ENCODE assay signal across 20 cellular contexts in genomic region chr11:21564813-21565212, GRCh38.
DNase-seq lines count a peak whose midpoint lies in the region; ATAC-seq, FAIRE-seq and TF ChIP-seq lines count a peak whose summit lies in the region.
"Had no signal": no experiment of that assay in that cellular context is flagged by ENCODE, and none has a peak within 500 bp of the region (broad histone marks: within the 10 kb centered on the region; RNA-seq: fewer than 3 reads in every experiment).

No MANE protein-coding gene starts in this region.

- 57% methylated on average over 1 of the region's 1 CpG for WGBS in A549 (ENCODE audit: missing lambda C conversion rate)

- H3K4me2 ChIP-seq in A549 = peak overlapping the region; percentile 35; the same call in 2 of the 3 replicates

- H3K27ac ChIP-seq in A549 = peak overlapping the region; percentile 13 to 24; a peak in 3 of 6 replicates
- H3K27ac ChIP-seq: 22Rv1 had no signal

- no peaks in the 10 kb centered on the region for H3K36me3 Mint-ChIP-seq in chondrocyte (ENCODE audit: low read depth)
- no peaks in the 10 kb centered on the region for H3K36me3 Mint-ChIP-seq in immature natural killer cell
- H3K36me3 Mint-ChIP-seq: IgD-negative memory B cell had no signal

- ATAC-seq in A549 (peak in 1 of 2 experiments; percentile 37; a peak in 1 of 6 replicates), GM19395 (IDR thresholded peaks at IDR 0.05; ENCODE audit: unreplicated experiment) (no peak), GM19023 (IDR thresholded peaks at IDR 0.05; ENCODE audit: unreplicated experiment) (no peak)
- no peak for ATAC-seq in stimulated activated naive CD8-positive, alpha-beta T cell treated with anti-CD3 and anti-CD28 coated beads, Interleukin-15, Interleukin-2, amounts not matched to agents 100 U/mL and 50 U/mL, for 24 hours
- ATAC-seq: PC-3 had no signal

- no peaks in the 10 kb centered on the region for H3K27me3 Mint-ChIP-seq in chondrocyte (ENCODE audit: low read depth)
- H3K27me3 Mint-ChIP-seq in immature natural killer cell (ENCODE audit: low read depth in 3 of 3) = peaks cover 0 to 2% (median 0%) of the 10 kb centered on the region in 3 donors
- H3K27me3 Mint-ChIP-seq: IgD-negative memory B cell had no signal

- 0 out of 3 replicates have a peak, but pooled peaks cover 3% of the 10 kb centered on the region for H3K9me3 ChIP-seq in A549

- no peak for TF ChIP-seq RAD21 in A549 (conservative IDR thresholded peaks at IDR 0.05 in 1 of 2, IDR thresholded peaks at IDR 0.05 in 1 of 2)

- DNase-seq in A549 (ENCODE audit: low read depth in 1 of 2, low spot score in 1 of 2) (peak in 1 of 2 experiments; percentile 42), M059J (ENCODE audit: low read depth) (peak; percentile 2), chondrocyte (ENCODE audit: low spot score) (no peak), kidney tubule cell (ENCODE audit: low spot score) (peak; percentile 37), immature natural killer cell (no peak)
- no peak for DNase-seq in stimulated activated naive CD8-positive, alpha-beta T cell treated with anti-CD3 and anti-CD28 coated beads, Interleukin-15, Interleukin-2, amounts not matched to agents 100 U/mL and 50 U/mL, for 24 hours
- DNase-seq: C1 segment of cervical spinal cord; GF-D8; NCI-H187; NCI-H226; NCI-H69; NK-92 treated with Interleukin-12 subunit alpha and Interleukin-12 subunit beta, amount 100 ng/mL, for 24 hours; PC-3 had no signal

- peaks cover 4% of the 10 kb centered on the region for H3K9me3 Mint-ChIP-seq in chondrocyte (ENCODE audit: low read depth)
- peaks cover 0 to 37% (median 8%) of the 10 kb centered on the region in 6 donors for H3K9me3 Mint-ChIP-seq in immature natural killer cell

- TF ChIP-seq EP300 in A549 (IDR thresholded peaks at IDR 0.05) = no peak

- peaks cover 35% of the 10 kb centered on the region for H3K4me1 Mint-ChIP-seq in chondrocyte (ENCODE audit: low read depth)
- no peaks in the 10 kb centered on the region for H3K4me1 Mint-ChIP-seq in immature natural killer cell
- H3K4me1 Mint-ChIP-seq: IgD-negative memory B cell had no signal

- H3K4me3 Mint-ChIP-seq in chondrocyte (ENCODE audit: unreplicated experiment) (no peak overlapping the region), immature natural killer cell (no peak overlapping the region)
- H3K4me3 Mint-ChIP-seq: IgD-negative memory B cell had no signal

- CTCF ChIA-PET in A549 (lab: Yijun Ruan, JAX) = no interaction called here

- TF ChIP-seq CTCF in A549 (IDR thresholded peaks at IDR 0.05) = no peak
- no peak for TF ChIP-seq CTCF in chondrocyte (IDR thresholded peaks at IDR 0.05)

- FAIRE-seq in A549 (lab: Jason Lieb, UNC) = no peak
- FAIRE-seq: GM12891, GM18507, H1 had no signal

- POLR2A ChIA-PET in A549 (lab: Yijun Ruan, JAX) = no interaction called here

- peaks cover 52% of the 10 kb centered on the region for H3K4me1 ChIP-seq in A549

- H3K4me3 ChIP-seq in A549 = no peak overlapping the region

- peak overlapping the region; percentile 6 for H3K27ac Mint-ChIP-seq in chondrocyte (ENCODE audit: unreplicated experiment)
- no peak overlapping the region for H3K27ac Mint-ChIP-seq in immature natural killer cell
- H3K27ac Mint-ChIP-seq: IgD-negative memory B cell had no signal

- TF ChIP-seq POLR2A in A549 (IDR thresholded peaks at IDR 0.05; ENCODE audit: low read length) = no peak

TF ChIP-seq in A549, 52 proteins besides CTCF, POLR2A, EP300 and RAD21:
- TF ChIP-seq HDAC2 (IDR thresholded peaks at IDR 0.05) = no peak
- TF ChIP-seq HOXB13 (CRISPR knock-in tag; IDR thresholded peaks at IDR 0.05; ENCODE audit: low read depth) = no peak
- no peak for TF ChIP-seq REST (IDR thresholded peaks at IDR 0.05)
- TF ChIP-seq JUN (IDR thresholded peaks at IDR 0.05) = no peak
- no peak for TF ChIP-seq PHF8 (IDR thresholded peaks at IDR 0.05; ENCODE audit: borderline replicate concordance, low read depth)
- TF ChIP-seq CEBPB (IDR thresholded peaks at IDR 0.05) = no peak
- no peak for TF ChIP-seq HOXA7 (CRISPR knock-in tag; IDR thresholded peaks at IDR 0.05)
- no peak for TF ChIP-seq ZFP36 (IDR thresholded peaks at IDR 0.05; ENCODE audit: borderline replicate concordance, partially characterized antibody)
- TF ChIP-seq NR3C1 (IDR thresholded peaks at IDR 0.05) = no peak
- no peak for TF ChIP-seq CHD4 (IDR thresholded peaks at IDR 0.05; ENCODE audit: borderline replicate concordance)
- no peak for TF ChIP-seq SMC3 (IDR thresholded peaks at IDR 0.05)
- no peak for TF ChIP-seq KDM1A (IDR thresholded peaks at IDR 0.05; ENCODE audit: low read depth)
- no peak for TF ChIP-seq MAFK (IDR thresholded peaks at IDR 0.05; ENCODE audit: partially characterized antibody)
- no peak for TF ChIP-seq MAZ (IDR thresholded peaks at IDR 0.05; ENCODE audit: borderline replicate concordance, low read depth, low read length)
- TF ChIP-seq FOSL2 (IDR thresholded peaks at IDR 0.05) = no peak
- no peak for TF ChIP-seq FOSL2 (CRISPR knock-in tag; IDR thresholded peaks at IDR 0.05)
- TF ChIP-seq RARB (CRISPR knock-in tag; IDR thresholded peaks at IDR 0.05) = no peak

Comparison
In these comparisons a context has a peak if more than half of its experiments do, and no peak if none do; other contexts are left out.
1. DNase-seq: peak in M059J (single experiment) and kidney tubule cell (single experiment); none in chondrocyte (single experiment), immature natural killer cell (0 of 3) and stimulated activated naive CD8-positive, alpha-beta T cell treated with anti-CD3 and anti-CD28 coated beads, Interleukin-15, Interleukin-2, amounts not matched to agents 100 U/mL and 50 U/mL, for 24 hours (single experiment).